8 cellular contexts compared by ENCODE assay signal in the genomic region with DNA sequence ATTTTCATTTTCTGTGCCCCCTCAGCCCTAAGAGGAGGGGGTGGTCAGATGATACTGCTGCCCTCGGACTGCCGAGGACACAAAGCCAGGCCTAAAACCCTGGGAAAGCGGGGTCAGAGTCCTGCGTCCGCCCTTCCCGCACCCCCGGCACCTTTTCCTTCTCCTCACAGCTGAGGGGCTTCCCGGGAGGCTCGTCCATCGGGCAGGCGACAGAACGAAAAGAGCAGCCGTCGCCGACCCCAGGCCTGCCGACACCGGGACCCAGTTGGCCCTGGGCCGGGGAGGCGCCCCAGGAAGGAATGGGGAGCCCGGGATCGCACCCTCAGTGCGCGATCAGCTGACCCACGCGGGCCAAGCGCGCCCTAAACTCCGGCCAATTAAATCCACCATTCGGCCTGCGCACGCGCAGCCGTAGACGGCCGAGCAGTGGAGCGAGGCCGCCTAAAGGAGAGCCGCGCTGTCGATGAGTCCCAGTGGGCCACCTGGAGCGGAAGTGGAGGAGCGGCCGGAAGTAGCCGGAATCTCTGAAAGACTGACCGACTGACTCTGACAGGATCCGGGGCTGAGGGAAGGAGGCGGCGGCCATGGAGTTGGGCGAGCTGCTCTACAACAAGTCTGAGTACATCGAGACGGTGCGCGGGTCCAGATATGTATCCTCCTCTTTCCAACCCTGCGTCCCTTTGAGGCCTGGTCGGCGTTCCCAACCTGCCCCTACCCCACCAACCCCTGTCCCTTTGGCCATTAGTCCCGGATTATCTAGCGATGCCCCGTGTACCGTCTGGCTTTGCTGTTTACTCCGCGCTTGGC. TPM values are rescaled to one million over a fixed set of nuclear protein-coding genes. Genes with fewer than 3 reads are reported as not detected.
A peak's percentile ranks its signal among the peaks of the same experiment; 100 is the strongest.
DNase-seq lines count a peak whose midpoint lies in the region; ATAC-seq, FAIRE-seq and TF ChIP-seq lines count a peak whose summit lies in the region.

A gene (plus strand): TSS at position 508 of the 807 bp plus-strand sequence. CDS start 77 bp downstream, at position 585.
A gene (minus strand): TSS at position 352 of the 807 bp plus-strand sequence. CDS start 153 bp downstream, at position 199.

- H3K4me3 ChIP-seq in upper lobe of right lung, result peak within 1 kb of the TSS; percentile 96

- peak; percentile 95 for FAIRE-seq in GM12892 (lab: Jason Lieb, UNC)

- no peaks in the 10 kb centered on the region for H3K27me3 ChIP-seq in upper lobe of right lung

- peaks cover 52% of the 10 kb centered on the region for H3K36me3 ChIP-seq in upper lobe of right lung

- H3K27ac ChIP-seq in upper lobe of right lung, result peak within 1 kb of the TSS; percentile 88

- intact Hi-C loops in left cardiac atrium (cut with DNase I) (no loop called here), posterior vena cava (cut with DNase I) (no loop called here), upper lobe of right lung (cut with DNase I) (no loop called here)

- no peak for TF ChIP-seq CTCF in upper lobe of right lung (IDR thresholded peaks at IDR 0.05)

- H3K4me1 ChIP-seq in upper lobe of right lung, result peaks cover 20% of the 10 kb centered on the region

- peak; percentile 89 for TF ChIP-seq POLR2A in GM12892 (IDR thresholded peaks at IDR 0.05; ENCODE audit: low read depth, low read length)

- ATAC-seq in HG02852 (IDR thresholded peaks at IDR 0.05; ENCODE audit: unreplicated experiment) (peak; percentile 94), left cardiac atrium (peak; percentile 100), upper lobe of right lung (peak; percentile 99)

- peak; percentile 92 for DNase-seq in GM12892 (ENCODE audit: insufficient read length)
- DNase-seq in NCI-H146 (lab: John Stamatoyannopoulos, UW), result peak; percentile 96
- peak; percentile 75 to 92 (median 79) for DNase-seq in T-helper 1 cell
- DNase-seq in amniotic stem cell (lab: John Stamatoyannopoulos, UW), result peak; percentile 93
- peak; percentile 95 for DNase-seq in left cardiac atrium
- peak; percentile 98 for DNase-seq in posterior vena cava (ENCODE audit: low spot score)
- peak; percentile 96 for DNase-seq in upper lobe of right lung

- H3K9me3 ChIP-seq in upper lobe of right lung, result no peaks in the 10 kb centered on the region

RNA-seq across cellular contexts. Expression of the first gene that starts in this region (rescaled TPM):
- 57.2 TPM for polyA plus RNA-seq in GM12892 (2012; ENCODE audit: missing spikeins)
- 10 to 100 TPM; 32.9 to 45.9 TPM for total RNA-seq in left cardiac atrium
- 10 to 100 TPM; 46.7 to 48.2 TPM for total RNA-seq in posterior vena cava
- total RNA-seq in upper lobe of right lung, result 48.7 TPM

RNA-seq across cellular contexts. Expression of the second gene that starts in this region (rescaled TPM):
- 15.4 TPM for polyA plus RNA-seq in GM12892 (2012; ENCODE audit: missing spikeins)
- total RNA-seq in left cardiac atrium, result 1 to 10 TPM; 6.3 to 6.6 TPM
- total RNA-seq in posterior vena cava, result 10 to 100 TPM in 1 of 2 donors, 1 to 10 TPM in 1; 7.7 to 10.2 TPM
- total RNA-seq in upper lobe of right lung, result 11.7 TPM

Comparison
In these comparisons a context has a peak if more than half of its experiments do, and no peak if none do; other contexts are left out.
1. Peak in every context shown above with its lines: DNase-seq, ATAC-seq, H3K4me3 ChIP-seq and H3K27ac ChIP-seq.